ENCODE assay signal across 12 cellular contexts in genomic region chr6:104526383-104526782, GRCh38.
DNase-seq lines count a peak whose midpoint lies in the region; ATAC-seq and TF ChIP-seq lines count a peak whose summit lies in the region.
"Had no signal": no experiment of that assay in that cellular context is flagged by ENCODE, and none has a peak within 500 bp of the region (broad histone marks: within the 10 kb centered on the region; RNA-seq: fewer than 3 reads in every experiment).

No MANE protein-coding gene starts in this region.

- H3K4me1 ChIP-seq in mucosa of descending colon (ENCODE audit: low read depth) (peaks cover 8% of the 10 kb centered on the region), ovary (ENCODE audit: insufficient read depth) (peaks cover 3% of the 10 kb centered on the region)

- no TSS peak for BruUV-seq in Calu3 (replicated peaks; lab: Mats Ljungman, UMichigan)

- H3K36me3 ChIP-seq in mucosa of descending colon (ENCODE audit: low read depth): no peaks in the 10 kb centered on the region
- H3K36me3 ChIP-seq in ovary: no peaks in the 10 kb centered on the region
- H3K36me3 ChIP-seq: transverse colon had no signal

- peak; percentile 68 for ATAC-seq in mucosa of descending colon

- 15 to 34% (median 34%) methylated on average over 6 of the region's 6 CpGs for WGBS in ovary, 3 donors

- no peak overlapping the region for H3K4me3 ChIP-seq in mucosa of descending colon
- H3K4me3 ChIP-seq in ovary: no peak overlapping the region

- DNase-seq in Calu3 (peak; percentile 5), NCI-H345 treated with DMSO at 0.1 percent for 48 hours (lab: John Stamatoyannopoulos, UW; ENCODE audit: unreplicated experiment) (peak; percentile 58), mucosa of descending colon (peak in 1 of 3 donors; percentile 8), NCI-H82 (lab: John Stamatoyannopoulos, UW) (no peak), ovary (no peak), NCI-H2081 treated with DMSO at 0.1 percent for 48 hours (lab: John Stamatoyannopoulos, UW) (no peak), type B pancreatic cell (ENCODE audit: extremely low spot score, unreplicated experiment) (no peak)

- CTCF ChIA-PET in Calu3 (lab: Charles Lee): interaction anchor here (0.7 to 1.4 kb wide), 5 partner anchors 8 to 1677 kb away, joined by 3 to 4 read pairs (median 3); no protein-coding TSS in a partner anchor

- peak overlapping the region; percentile 57 for H3K27ac ChIP-seq in cingulate gyrus (ENCODE audit: low read depth, low read length)
- no peak overlapping the region for H3K27ac ChIP-seq in ovary
- H3K27ac ChIP-seq: epithelial cell of prostate, KMS-11, transverse colon had no signal

- no peak for TF ChIP-seq POLR2A in ovary (IDR thresholded peaks at IDR 0.05)

- H3K4me3 Mint-ChIP-seq in Calu3 (ENCODE audit: low read depth, unreplicated experiment) (peak overlapping the region; percentile 66), type B pancreatic cell (no peak overlapping the region)
- H3K4me3 Mint-ChIP-seq: activated naive CD4-positive, alpha-beta T cell treated with anti-CD3 and anti-CD28 coated beads, Interleukin-2, amount 10 ng/mL, durations not matched to agents 7 days and 5 days had no signal

- peaks cover 11% of the 10 kb centered on the region for H3K36me3 Mint-ChIP-seq in Calu3 (ENCODE audit: insufficient read depth, unreplicated experiment)
- H3K36me3 Mint-ChIP-seq in type B pancreatic cell: no peaks in the 10 kb centered on the region
- H3K36me3 Mint-ChIP-seq: activated naive CD4-positive, alpha-beta T cell treated with anti-CD3 and anti-CD28 coated beads, Interleukin-2, amount 10 ng/mL, durations not matched to agents 7 days and 5 days had no signal

- H3K27me3 Mint-ChIP-seq in Calu3 (ENCODE audit: unreplicated experiment) (no peaks in the 10 kb centered on the region), type B pancreatic cell (peaks cover 14% of the 10 kb centered on the region)

- H3K9me3 ChIP-seq in mucosa of descending colon: no peaks in the 10 kb centered on the region
- H3K9me3 ChIP-seq in ovary: no peaks in the 10 kb centered on the region
- H3K9me3 ChIP-seq: transverse colon had no signal

- TF ChIP-seq EP300 in ovary (IDR thresholded peaks at IDR 0.05): no peak

- no peak for TF ChIP-seq CTCF in Calu3 (IDR thresholded peaks at IDR 0.05; ENCODE audit: unreplicated experiment)
- TF ChIP-seq CTCF in mucosa of descending colon (IDR thresholded peaks at IDR 0.05): no peak
- TF ChIP-seq CTCF in ovary (IDR thresholded peaks at IDR 0.05): no peak
- TF ChIP-seq CTCF in type B pancreatic cell (conservative IDR thresholded peaks at IDR 0.05): no peak

- intact Hi-C loops in Calu3 (cut with micrococcal nuclease; ENCODE audit: unreplicated experiment) (loop anchor here (5.0 kb wide), 2 partner anchors 199 to 514 kb away; no protein-coding TSS in a partner anchor), mucosa of descending colon (cut with DNase I, micrococcal nuclease) (loop anchor here in 1 of 2 donors (2.0 kb wide), 1 partner anchor 244 kb away; no protein-coding TSS in a partner anchor), ovary (cut with DNase I) (no loop called here)

- peaks cover 26% of the 10 kb centered on the region for H3K4me1 Mint-ChIP-seq in Calu3 (ENCODE audit: low read depth, unreplicated experiment)
- H3K4me1 Mint-ChIP-seq in type B pancreatic cell (ENCODE audit: unreplicated experiment): peaks cover 21% of the 10 kb centered on the region

- no peaks in the 10 kb centered on the region for H3K27me3 ChIP-seq in ovary

- H3K27ac Mint-ChIP-seq in Calu3 (ENCODE audit: unreplicated experiment) (no peak overlapping the region), type B pancreatic cell (no peak overlapping the region)
- H3K27ac Mint-ChIP-seq: activated naive CD4-positive, alpha-beta T cell treated with anti-CD3 and anti-CD28 coated beads, Interleukin-2, amount 10 ng/mL, durations not matched to agents 7 days and 5 days had no signal

- H3K9me3 Mint-ChIP-seq in Calu3 (ENCODE audit: low read depth, unreplicated experiment) (no peaks in the 10 kb centered on the region), type B pancreatic cell (no peaks in the 10 kb centered on the region)
- H3K9me3 Mint-ChIP-seq: activated naive CD4-positive, alpha-beta T cell treated with anti-CD3 and anti-CD28 coated beads, Interleukin-2, amount 10 ng/mL, durations not matched to agents 7 days and 5 days had no signal

Comparison
In these comparisons a context has a peak if more than half of its experiments do, and no peak if none do; other contexts are left out.
1. DNase-seq: peak in Calu3 (single experiment) and NCI-H345 treated with DMSO at 0.1 percent for 48 hours (single experiment); none in NCI-H82 (single experiment), ovary (0 of 5), NCI-H2081 treated with DMSO at 0.1 percent for 48 hours (single experiment) and type B pancreatic cell (single experiment).